14 cellular contexts compared by ENCODE assay signal in genomic region chr3:23356169-23356568, GRCh38.
DNase-seq lines count a peak whose midpoint lies in the region; ATAC-seq and TF ChIP-seq lines count a peak whose summit lies in the region.
"Had no signal": no experiment of that assay in that cellular context is flagged by ENCODE, and none has a peak within 500 bp of the region (broad histone marks: within the 10 kb centered on the region; RNA-seq: fewer than 3 reads in every experiment).

No MANE protein-coding gene starts in this region.

- H3K4me3 Mint-ChIP-seq in IgD-negative memory B cell (peak overlapping the region in 1 of 4 donors; percentile 19), neural crest cell (no peak overlapping the region)
- H3K4me3 Mint-ChIP-seq in activated T-helper 1 cell treated with anti-CD3 and anti-CD28 coated beads, Interleukin-12 subunit alpha, Interleukin-12 subunit beta, Interleukin-2, Interleukin-4 antibody, amounts not matched to agents 30 ng/mL and 10 ng/mL and 1 ng/mL, durations not matched to agents 14 hours and 24 hours and 36 hours = no peak overlapping the region
- H3K4me3 Mint-ChIP-seq: CD14-positive monocyte; CD8-positive, alpha-beta T cell had no signal

- H3K27ac Mint-ChIP-seq in IgD-negative memory B cell = peak overlapping the region in 2 of 3 donors; percentile 76 to 90
- peak overlapping the region; percentile 58 for H3K27ac Mint-ChIP-seq in neural crest cell (ENCODE audit: unreplicated experiment)
- no peak overlapping the region for H3K27ac Mint-ChIP-seq in activated T-helper 1 cell treated with anti-CD3 and anti-CD28 coated beads, Interleukin-12 subunit alpha, Interleukin-12 subunit beta, Interleukin-2, Interleukin-4 antibody, amounts not matched to agents 30 ng/mL and 10 ng/mL and 1 ng/mL, durations not matched to agents 14 hours and 24 hours and 36 hours
- H3K27ac Mint-ChIP-seq: CD14-positive monocyte; CD8-positive, alpha-beta T cell had no signal

- no peaks in the 10 kb centered on the region for H3K9me3 Mint-ChIP-seq in IgD-negative memory B cell
- no peaks in the 10 kb centered on the region for H3K9me3 Mint-ChIP-seq in neural crest cell
- H3K9me3 Mint-ChIP-seq in activated T-helper 1 cell treated with anti-CD3 and anti-CD28 coated beads, Interleukin-12 subunit alpha, Interleukin-12 subunit beta, Interleukin-2, Interleukin-4 antibody, amounts not matched to agents 30 ng/mL and 10 ng/mL and 1 ng/mL, durations not matched to agents 14 hours and 24 hours and 36 hours = no peaks in the 10 kb centered on the region
- H3K9me3 Mint-ChIP-seq: CD8-positive, alpha-beta T cell had no signal

- peaks cover 0 to 9% (median 4%) of the 10 kb centered on the region in 3 donors for H3K4me1 Mint-ChIP-seq in IgD-negative memory B cell
- no peaks in the 10 kb centered on the region for H3K4me1 Mint-ChIP-seq in neural crest cell
- H3K4me1 Mint-ChIP-seq in activated T-helper 1 cell treated with anti-CD3 and anti-CD28 coated beads, Interleukin-12 subunit alpha, Interleukin-12 subunit beta, Interleukin-2, Interleukin-4 antibody, amounts not matched to agents 30 ng/mL and 10 ng/mL and 1 ng/mL, durations not matched to agents 14 hours and 24 hours and 36 hours (ENCODE audit: low read depth) = no peaks in the 10 kb centered on the region

- ATAC-seq in GM21526 (IDR thresholded peaks at IDR 0.05; ENCODE audit: low FRiP score, unreplicated experiment) = no peak
- ATAC-seq: CD8-positive, alpha-beta T cell had no signal

- DNase-seq in fibroblast of gingiva (ENCODE audit: low read depth) (peak; percentile 10), neural crest cell (ENCODE audit: low read depth, low spot score) (no peak), NCI-H510A treated with DMSO at 0.1 percent for 48 hours (lab: John Stamatoyannopoulos, UW) (no peak)
- DNase-seq in activated T-helper 1 cell treated with anti-CD3 and anti-CD28 coated beads, Interleukin-12 subunit alpha, Interleukin-12 subunit beta, Interleukin-2, Interleukin-4 antibody, amounts not matched to agents 30 ng/mL and 10 ng/mL and 1 ng/mL, durations not matched to agents 14 hours and 24 hours and 36 hours (ENCODE audit: low spot score) = no peak
- no peak for DNase-seq in activated CD8-positive, alpha-beta memory T cell treated with anti-CD3 and anti-CD28 coated beads for 24 hours
- DNase-seq: CD8-positive, alpha-beta T cell; COR-L47; DMS153; DMS79 treated with DMSO at 0.1 percent for 48 hours; EL; GOT3 had no signal

- no peak for TF ChIP-seq CTCF in neural crest cell (conservative IDR thresholded peaks at IDR 0.05)

- no peaks in the 10 kb centered on the region for H3K27me3 Mint-ChIP-seq in IgD-negative memory B cell
- no peaks in the 10 kb centered on the region for H3K27me3 Mint-ChIP-seq in neural crest cell (ENCODE audit: low read depth)
- no peaks in the 10 kb centered on the region for H3K27me3 Mint-ChIP-seq in activated T-helper 1 cell treated with anti-CD3 and anti-CD28 coated beads, Interleukin-12 subunit alpha, Interleukin-12 subunit beta, Interleukin-2, Interleukin-4 antibody, amounts not matched to agents 30 ng/mL and 10 ng/mL and 1 ng/mL, durations not matched to agents 14 hours and 24 hours and 36 hours (ENCODE audit: insufficient read depth)

- intact Hi-C loops in activated T-helper 1 cell treated with anti-CD3 and anti-CD28 coated beads, Interleukin-12 subunit alpha, Interleukin-12 subunit beta, Interleukin-2, Interleukin-4 antibody, amounts not matched to agents 30 ng/mL and 10 ng/mL and 1 ng/mL, durations not matched to agents 14 hours and 24 hours and 36 hours (cut with micrococcal nuclease) = no loop called here

- H3K36me3 Mint-ChIP-seq in IgD-negative memory B cell (no peaks in the 10 kb centered on the region), neural crest cell (ENCODE audit: low read depth) (peaks cover 2% of the 10 kb centered on the region)
- H3K36me3 Mint-ChIP-seq in activated T-helper 1 cell treated with anti-CD3 and anti-CD28 coated beads, Interleukin-12 subunit alpha, Interleukin-12 subunit beta, Interleukin-2, Interleukin-4 antibody, amounts not matched to agents 30 ng/mL and 10 ng/mL and 1 ng/mL, durations not matched to agents 14 hours and 24 hours and 36 hours (ENCODE audit: low read depth) = no peaks in the 10 kb centered on the region
- H3K36me3 Mint-ChIP-seq: CD8-positive, alpha-beta T cell had no signal
